23 cellular contexts compared by ENCODE assay signal in the genomic region with DNA sequence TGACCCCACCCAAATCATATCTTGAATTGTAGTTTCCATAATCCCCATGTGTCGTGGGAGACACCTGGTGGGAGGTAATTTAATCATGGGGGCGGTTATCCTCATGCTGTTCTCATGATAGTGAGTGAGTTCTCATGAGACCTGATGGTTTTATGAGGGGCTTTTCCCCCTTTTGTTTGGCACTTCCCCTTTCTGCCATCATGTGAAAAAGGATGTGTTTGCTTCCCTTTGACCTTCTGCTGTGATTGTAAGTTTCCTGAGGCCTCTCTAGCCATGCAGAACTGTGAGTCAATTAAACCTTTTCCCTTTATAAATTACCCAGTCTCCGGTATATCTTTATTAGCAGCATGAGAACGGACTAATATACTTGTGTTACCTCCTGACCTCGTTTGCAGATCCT.
"Had no signal": no experiment of that assay in that cellular context is flagged by ENCODE, and none has a peak within 500 bp of the region (broad histone marks: within the 10 kb centered on the region; RNA-seq: fewer than 3 reads in every experiment).

No MANE protein-coding gene starts in this region.

- H3K9me3 ChIP-seq: gastrocnemius medialis, prostate gland, right atrium auricular region, testis, tibial artery had no signal

- H3K4me3 Mint-ChIP-seq: naive thymus-derived CD8-positive, alpha-beta T cell; nephron progenitor cell; stimulated activated naive CD8-positive, alpha-beta T cell treated with anti-CD3 and anti-CD28 coated beads, Interleukin-15, amount 100 ng/mL, for 72 hours; type B pancreatic cell had no signal

- H3K27ac Mint-ChIP-seq: nephron progenitor cell; stimulated activated naive CD8-positive, alpha-beta T cell treated with anti-CD3 and anti-CD28 coated beads, Interleukin-15, amount 100 ng/mL, for 72 hours; type B pancreatic cell had no signal

- H3K36me3 ChIP-seq: gastrocnemius medialis, prostate gland, right atrium auricular region, tibial artery had no signal

- H3K4me1 Mint-ChIP-seq: naive thymus-derived CD8-positive, alpha-beta T cell; stimulated activated naive CD8-positive, alpha-beta T cell treated with anti-CD3 and anti-CD28 coated beads, Interleukin-15, amount 100 ng/mL, for 72 hours had no signal

- H3K27me3 Mint-ChIP-seq: stimulated activated naive CD8-positive, alpha-beta T cell treated with anti-CD3 and anti-CD28 coated beads, Interleukin-15, amount 100 ng/mL, for 72 hours had no signal

- H3K27me3 ChIP-seq: gastrocnemius medialis, hepatocyte, right atrium auricular region, testis, tibial artery had no signal

- H3K27ac ChIP-seq: coronary artery, gastrocnemius medialis, hepatocyte, prostate gland, right atrium auricular region, testis, tibial artery had no signal

- ATAC-seq: gastrocnemius medialis; left lobe of liver; naive thymus-derived CD8-positive, alpha-beta T cell; sciatic nerve; stimulated activated naive CD8-positive, alpha-beta T cell treated with anti-CD3 and anti-CD28 coated beads, Interleukin-15, amount 100 ng/mL, for 72 hours had no signal

- DNase-seq: dermis blood vessel endothelial cell; effector memory CD4-positive, alpha-beta T cell; gastrocnemius medialis; kidney; mesendoderm; naive thymus-derived CD8-positive, alpha-beta T cell; nephron progenitor cell; stimulated activated CD4-positive, alpha-beta T cell treated with anti-CD3 and anti-CD28 coated beads, Interleukin-12 subunit alpha, Interleukin-12 subunit beta, amount 100 ng/mL, for 4 hours; stimulated activated CD4-positive, alpha-beta T cell treated with anti-CD3 and anti-CD28 coated beads, Interleukin-1b, Interleukin-23, amount 100 ng/mL, for 48 hours; stimulated activated CD4-positive, alpha-beta T cell treated with anti-CD3 and anti-CD28 coated beads, Interleukin-4, amount 100 ng/mL, for 1 hour; stimulated activated CD8-positive, alpha-beta memory T cell treated with anti-CD3 and anti-CD28 coated beads, Interleukin-4, amount 100 ng/mL, for 48 hours; stimulated activated naive CD4-positive, alpha-beta T cell; stimulated activated naive CD8-positive, alpha-beta T cell treated with anti-CD3 and anti-CD28 coated beads, Interleukin-15, amount 100 ng/mL, for 72 hours; testis; tibial artery had no signal

- H3K9me3 Mint-ChIP-seq: stimulated activated naive CD8-positive, alpha-beta T cell treated with anti-CD3 and anti-CD28 coated beads, Interleukin-15, amount 100 ng/mL, for 72 hours had no signal

- H3K4me2 ChIP-seq: hepatocyte, smooth muscle cell had no signal

- H3K4me3 ChIP-seq: coronary artery, gastrocnemius medialis, hepatocyte, prostate gland, right atrium auricular region, smooth muscle cell, testis, tibial artery had no signal

- H3K4me1 ChIP-seq: gastrocnemius medialis, prostate gland, right atrium auricular region, testis, tibial artery had no signal

- H3K79me2 ChIP-seq: hepatocyte had no signal

- H2AFZ ChIP-seq: hepatocyte had no signal

- H3K36me3 Mint-ChIP-seq: naive thymus-derived CD8-positive, alpha-beta T cell had no signal
